In genomic region chr5:124651663-124652513, GRCh38 we compare ENCODE assay signal across 1 cellular context.
TF ChIP-seq lines count a peak whose summit lies in the region.

No MANE protein-coding gene starts in this region.

TF ChIP-seq in WTC11, 78 proteins besides CTCF, POLR2A, EP300 and RAD21 (continued from another document):
- TF ChIP-seq AFF4 (CRISPR knock-in tag; IDR thresholded peaks at IDR 0.05; ENCODE audit: borderline replicate concordance) (no peak), TEAD4 (CRISPR knock-in tag; IDR thresholded peaks at IDR 0.05) (no peak), ZNF317 (CRISPR knock-in tag; IDR thresholded peaks at IDR 0.05; ENCODE audit: borderline replicate concordance, low read depth) (no peak), ZNF532 (CRISPR knock-in tag; IDR thresholded peaks at IDR 0.05; ENCODE audit: borderline replicate concordance) (no peak), ATF1 (CRISPR knock-in tag; IDR thresholded peaks at IDR 0.05) (no peak), ARID4B (CRISPR knock-in tag; IDR thresholded peaks at IDR 0.05; ENCODE audit: borderline replicate concordance) (no peak), MYBL2 (CRISPR knock-in tag; IDR thresholded peaks at IDR 0.05) (no peak; the same call in 1 of the 2 replicates), FOXP4 (CRISPR knock-in tag; IDR thresholded peaks at IDR 0.05) (peak; percentile 82), KAT7 (CRISPR knock-in tag; IDR thresholded peaks at IDR 0.05; ENCODE audit: borderline replicate concordance) (no peak), ZNF396 (CRISPR knock-in tag; IDR thresholded peaks at IDR 0.05; ENCODE audit: borderline replicate concordance) (0 out of 2 replicates have a peak, but pooled peaks have one; percentile 36), ZNF138 (CRISPR knock-in tag; conservative IDR thresholded peaks at IDR 0.05) (no peak), EMX1 (CRISPR knock-in tag; IDR thresholded peaks at IDR 0.05) (no peak), CREM (CRISPR knock-in tag; IDR thresholded peaks at IDR 0.05) (no peak), ZNF416 (CRISPR knock-in tag; IDR thresholded peaks at IDR 0.05) (no peak), NFATC4 (CRISPR knock-in tag; IDR thresholded peaks at IDR 0.05) (no peak), ZNF121 (CRISPR knock-in tag; IDR thresholded peaks at IDR 0.05) (no peak), NR1H2 (CRISPR knock-in tag; IDR thresholded peaks at IDR 0.05) (no peak), TP53 (CRISPR knock-in tag; IDR thresholded peaks at IDR 0.05) (no peak), CBFB (CRISPR knock-in tag; IDR thresholded peaks at IDR 0.05; ENCODE audit: low read depth) (no peak), MAX (CRISPR knock-in tag; IDR thresholded peaks at IDR 0.05) (peak; percentile 79)
- TF ChIP-seq, protein P1, sequence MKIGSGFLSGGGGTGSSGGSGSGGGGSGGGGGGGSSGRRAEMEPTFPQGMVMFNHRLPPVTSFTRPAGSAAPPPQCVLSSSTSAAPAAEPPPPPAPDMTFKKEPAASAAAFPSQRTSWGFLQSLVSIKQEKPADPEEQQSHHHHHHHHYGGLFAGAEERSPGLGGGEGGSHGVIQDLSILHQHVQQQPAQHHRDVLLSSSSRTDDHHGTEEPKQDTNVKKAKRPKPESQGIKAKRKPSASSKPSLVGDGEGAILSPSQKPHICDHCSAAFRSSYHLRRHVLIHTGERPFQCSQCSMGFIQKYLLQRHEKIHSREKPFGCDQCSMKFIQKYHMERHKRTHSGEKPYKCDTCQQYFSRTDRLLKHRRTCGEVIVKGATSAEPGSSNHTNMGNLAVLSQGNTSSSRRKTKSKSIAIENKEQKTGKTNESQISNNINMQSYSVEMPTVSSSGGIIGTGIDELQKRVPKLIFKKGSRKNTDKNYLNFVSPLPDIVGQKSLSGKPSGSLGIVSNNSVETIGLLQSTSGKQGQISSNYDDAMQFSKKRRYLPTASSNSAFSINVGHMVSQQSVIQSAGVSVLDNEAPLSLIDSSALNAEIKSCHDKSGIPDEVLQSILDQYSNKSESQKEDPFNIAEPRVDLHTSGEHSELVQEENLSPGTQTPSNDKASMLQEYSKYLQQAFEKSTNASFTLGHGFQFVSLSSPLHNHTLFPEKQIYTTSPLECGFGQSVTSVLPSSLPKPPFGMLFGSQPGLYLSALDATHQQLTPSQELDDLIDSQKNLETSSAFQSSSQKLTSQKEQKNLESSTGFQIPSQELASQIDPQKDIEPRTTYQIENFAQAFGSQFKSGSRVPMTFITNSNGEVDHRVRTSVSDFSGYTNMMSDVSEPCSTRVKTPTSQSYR (CRISPR knock-in tag; IDR thresholded peaks at IDR 0.05): no peak
- TF ChIP-seq, protein P2, sequence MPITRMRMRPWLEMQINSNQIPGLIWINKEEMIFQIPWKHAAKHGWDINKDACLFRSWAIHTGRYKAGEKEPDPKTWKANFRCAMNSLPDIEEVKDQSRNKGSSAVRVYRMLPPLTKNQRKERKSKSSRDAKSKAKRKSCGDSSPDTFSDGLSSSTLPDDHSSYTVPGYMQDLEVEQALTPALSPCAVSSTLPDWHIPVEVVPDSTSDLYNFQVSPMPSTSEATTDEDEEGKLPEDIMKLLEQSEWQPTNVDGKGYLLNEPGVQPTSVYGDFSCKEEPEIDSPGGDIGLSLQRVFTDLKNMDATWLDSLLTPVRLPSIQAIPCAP (CRISPR knock-in tag; IDR thresholded peaks at IDR 0.05): no peak
- TF ChIP-seq, protein P3, sequence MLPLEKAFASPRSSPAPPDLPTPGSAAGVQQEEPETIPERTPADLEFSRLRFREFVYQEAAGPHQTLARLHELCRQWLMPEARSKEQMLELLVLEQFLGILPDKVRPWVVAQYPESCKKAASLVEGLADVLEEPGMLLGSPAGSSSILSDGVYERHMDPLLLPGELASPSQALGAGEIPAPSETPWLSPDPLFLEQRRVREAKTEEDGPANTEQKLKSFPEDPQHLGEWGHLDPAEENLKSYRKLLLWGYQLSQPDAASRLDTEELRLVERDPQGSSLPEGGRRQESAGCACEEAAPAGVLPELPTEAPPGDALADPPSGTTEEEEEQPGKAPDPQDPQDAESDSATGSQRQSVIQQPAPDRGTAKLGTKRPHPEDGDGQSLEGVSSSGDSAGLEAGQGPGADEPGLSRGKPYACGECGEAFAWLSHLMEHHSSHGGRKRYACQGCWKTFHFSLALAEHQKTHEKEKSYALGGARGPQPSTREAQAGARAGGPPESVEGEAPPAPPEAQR (CRISPR knock-in tag; IDR thresholded peaks at IDR 0.05): no peak
- TF ChIP-seq, protein P4, sequence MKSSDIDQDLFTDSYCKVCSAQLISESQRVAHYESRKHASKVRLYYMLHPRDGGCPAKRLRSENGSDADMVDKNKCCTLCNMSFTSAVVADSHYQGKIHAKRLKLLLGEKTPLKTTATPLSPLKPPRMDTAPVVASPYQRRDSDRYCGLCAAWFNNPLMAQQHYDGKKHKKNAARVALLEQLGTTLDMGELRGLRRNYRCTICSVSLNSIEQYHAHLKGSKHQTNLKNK (CRISPR knock-in tag; IDR thresholded peaks at IDR 0.05): no peak
